Comparison of ENCODE assay signal across 2 cellular contexts in genomic region chr10:5018150-5018549, GRCh38.
TF ChIP-seq lines count a peak whose summit lies in the region.

No MANE protein-coding gene starts in this region.

TF ChIP-seq in GM23338, 12 proteins besides CTCF, POLR2A, EP300 and RAD21:
- TF ChIP-seq NANOG (IDR thresholded peaks at IDR 0.05; ENCODE audit: borderline replicate concordance) (no peak), STAT1 (IDR thresholded peaks at IDR 0.05; ENCODE audit: unreplicated experiment) (no peak), ETS1 (IDR thresholded peaks at IDR 0.05) (no peak), ZNF462 (CRISPR knock-in tag; IDR thresholded peaks at IDR 0.05) (no peak), POLR2AphosphoS5 (IDR thresholded peaks at IDR 0.05; ENCODE audit: low read depth) (no peak), EZH2phosphoT487 (IDR thresholded peaks at IDR 0.05; ENCODE audit: unreplicated experiment) (no peak), ZNF331 (CRISPR knock-in tag; IDR thresholded peaks at IDR 0.05; ENCODE audit: low read depth) (no peak)

TF ChIP-seq in K562, 482 proteins besides CTCF, POLR2A, EP300 and RAD21:
- TF ChIP-seq ZNF316 (IDR thresholded peaks at IDR 0.05) (no peak), PBX2 (CRISPR knock-in tag; IDR thresholded peaks at IDR 0.05; ENCODE audit: low read depth) (no peak), PBX2 (tag; conservative IDR thresholded peaks at IDR 0.05; ENCODE audit: low read depth) (peak; percentile 67)
TF ChIP-seq in K562: peak in this region for 1.
